In genomic region chr17:76376318-76377133, GRCh38 we compare ENCODE assay signal across 1 cellular context.
TF ChIP-seq lines count a peak whose summit lies in the region.

No MANE protein-coding gene starts in this region.

TF ChIP-seq in HepG2, 621 proteins besides CTCF, POLR2A, EP300 and RAD21 (continued from another document and continues in another):
- TF ChIP-seq ZNF276 (CRISPR knock-in tag; IDR thresholded peaks at IDR 0.05; ENCODE audit: low read depth): 0 out of 2 replicates have a peak, but pooled peaks have one; percentile 59
- no peak for TF ChIP-seq ZNF260 (CRISPR knock-in tag; IDR thresholded peaks at IDR 0.05; ENCODE audit: borderline replicate concordance, low read depth)
- peak; percentile 37; the same call in 1 of the 2 replicates for TF ChIP-seq ZBTB42 (CRISPR knock-in tag; IDR thresholded peaks at IDR 0.05)
- peak; percentile 84; the same call in 1 of the 2 replicates for TF ChIP-seq RFXAP (CRISPR knock-in tag; IDR thresholded peaks at IDR 0.05; ENCODE audit: borderline replicate concordance)
- TF ChIP-seq NKX3-1 (CRISPR knock-in tag; IDR thresholded peaks at IDR 0.05): peak; percentile 78
- TF ChIP-seq SNAPC2 (CRISPR knock-in tag; IDR thresholded peaks at IDR 0.05): 0 out of 2 replicates have a peak, but pooled peaks have one; percentile 67
- TF ChIP-seq RERE (CRISPR knock-in tag; IDR thresholded peaks at IDR 0.05; ENCODE audit: low read depth): peak; percentile 91
- no peak for TF ChIP-seq MTF2 (CRISPR knock-in tag; IDR thresholded peaks at IDR 0.05; ENCODE audit: borderline replicate concordance)
- TF ChIP-seq PHB2 (IDR thresholded peaks at IDR 0.05; ENCODE audit: partially characterized antibody): no peak
- TF ChIP-seq FLYWCH1 (CRISPR knock-in tag; IDR thresholded peaks at IDR 0.05): no peak
- TF ChIP-seq SP140L (CRISPR knock-in tag; IDR thresholded peaks at IDR 0.05; ENCODE audit: borderline replicate concordance): no peak
- peak; percentile 66 for TF ChIP-seq ZFX (CRISPR knock-in tag; IDR thresholded peaks at IDR 0.05; ENCODE audit: low read depth)
- TF ChIP-seq ZEB1 (IDR thresholded peaks at IDR 0.05; ENCODE audit: insufficient replicate concordance, low read depth): no peak
- peak; percentile 20; the same call in 1 of the 2 replicates for TF ChIP-seq KMT2A (CRISPR knock-in tag; IDR thresholded peaks at IDR 0.05)
- TF ChIP-seq MTERF4 (CRISPR knock-in tag; IDR thresholded peaks at IDR 0.05): peak; percentile 17; the same call in 1 of the 2 replicates
- TF ChIP-seq ZNF180 (CRISPR knock-in tag; IDR thresholded peaks at IDR 0.05; ENCODE audit: borderline replicate concordance, low read depth): no peak
- 0 out of 2 replicates have a peak, but pooled peaks have one; percentile 54 for TF ChIP-seq ZNF343 (CRISPR knock-in tag; IDR thresholded peaks at IDR 0.05)
- TF ChIP-seq GTF3A (CRISPR knock-in tag; conservative IDR thresholded peaks at IDR 0.05): no peak; the same call in 1 of the 2 replicates
- peak; percentile 92 for TF ChIP-seq POLR2G (IDR thresholded peaks at IDR 0.05; ENCODE audit: low read depth, low read length)
- no peak for TF ChIP-seq NFE2 (CRISPR knock-in tag; IDR thresholded peaks at IDR 0.05)
- peak; percentile 70 for TF ChIP-seq HNF1B (CRISPR knock-in tag; IDR thresholded peaks at IDR 0.05)
- no peak for TF ChIP-seq HMGA1 (CRISPR knock-in tag; conservative IDR thresholded peaks at IDR 0.05)
- TF ChIP-seq ZBTB26 (CRISPR knock-in tag; IDR thresholded peaks at IDR 0.05; ENCODE audit: borderline replicate concordance): peak; percentile 31; the same call in 1 of the 2 replicates
- TF ChIP-seq ZNF501 (CRISPR knock-in tag; IDR thresholded peaks at IDR 0.05): no peak; the same call in none of the 2 replicates
- peak; percentile 84 for TF ChIP-seq RARA (CRISPR knock-in tag; IDR thresholded peaks at IDR 0.05)
- no peak for TF ChIP-seq JUNB (CRISPR knock-in tag; IDR thresholded peaks at IDR 0.05; ENCODE audit: borderline replicate concordance)
- no peak; the same call in 1 of the 2 replicates for TF ChIP-seq ATF1 (CRISPR knock-in tag; IDR thresholded peaks at IDR 0.05)
- TF ChIP-seq MEIS2 (CRISPR knock-in tag; IDR thresholded peaks at IDR 0.05): 0 out of 2 replicates have a peak, but pooled peaks have one; percentile 35
- peak; percentile 74; the same call in 1 of the 2 replicates for TF ChIP-seq ZNF776 (CRISPR knock-in tag; IDR thresholded peaks at IDR 0.05)
- TF ChIP-seq ZUFSP (CRISPR knock-in tag; IDR thresholded peaks at IDR 0.05; ENCODE audit: borderline replicate concordance): no peak
- TF ChIP-seq HINFP (CRISPR knock-in tag; IDR thresholded peaks at IDR 0.05; ENCODE audit: low read depth): peak; percentile 63; the same call in 1 of the 2 replicates
- peak; percentile 59 for TF ChIP-seq MLX (CRISPR knock-in tag; IDR thresholded peaks at IDR 0.05)
- TF ChIP-seq ZKSCAN5 (CRISPR knock-in tag; IDR thresholded peaks at IDR 0.05): no peak
- TF ChIP-seq ZNF878 (CRISPR knock-in tag; IDR thresholded peaks at IDR 0.05): 0 out of 2 replicates have a peak, but pooled peaks have one; percentile 65
- peak; percentile 45 for TF ChIP-seq ZNF263 (CRISPR knock-in tag; IDR thresholded peaks at IDR 0.05)
- peak; percentile 48; the same call in 1 of the 2 replicates for TF ChIP-seq AHR (CRISPR knock-in tag; IDR thresholded peaks at IDR 0.05)
- no peak; the same call in 1 of the 2 replicates for TF ChIP-seq NFE2L1 (CRISPR knock-in tag; IDR thresholded peaks at IDR 0.05; ENCODE audit: borderline replicate concordance)
- TF ChIP-seq MXI1 (IDR thresholded peaks at IDR 0.05; ENCODE audit: borderline replicate concordance, low read depth, low read length): peak; percentile 29; the same call in 1 of the 3 replicates
- no peak for TF ChIP-seq ZNF780A (CRISPR knock-in tag; IDR thresholded peaks at IDR 0.05)
- TF ChIP-seq SMARCE1 (IDR thresholded peaks at IDR 0.05; ENCODE audit: borderline replicate concordance): no peak
- no peak for TF ChIP-seq DZIP1 (CRISPR knock-in tag; IDR thresholded peaks at IDR 0.05)
- no peak; the same call in none of the 2 replicates for TF ChIP-seq ZBTB37 (CRISPR knock-in tag; IDR thresholded peaks at IDR 0.05)
- 0 out of 2 replicates have a peak, but pooled peaks have one; percentile 41 for TF ChIP-seq NAIF1 (CRISPR knock-in tag; IDR thresholded peaks at IDR 0.05; ENCODE audit: borderline replicate concordance)
